ENCODE assay signal across 28 cellular contexts in genomic region chr18:75441921-75442320, GRCh38. TPM values are rescaled to one million over a fixed set of nuclear protein-coding genes. Genes with fewer than 3 reads are reported as not detected.
"Had no signal": no experiment of that assay in that cellular context is flagged by ENCODE, and none has a peak within 500 bp of the region (broad histone marks: within the 10 kb centered on the region; RNA-seq: fewer than 3 reads in every experiment).

No MANE protein-coding gene starts in this region.

- H3K36me3 Mint-ChIP-seq: natural killer cell had no signal

- H3K4me1 ChIP-seq: gastroesophageal sphincter, left ventricle myocardium inferior, prostate gland, thyroid gland, upper lobe of right lung had no signal

- H3K9me3 Mint-ChIP-seq: activated naive CD8-positive, alpha-beta T cell treated with anti-CD3 and anti-CD28 coated beads, Interleukin-2, amount 50 U/mL, for 24 hours; activated T-cell treated with anti-CD3 and anti-CD28 coated beads, Interleukin-2, amount 50 U/mL, for 72 hours; natural killer cell; stimulated activated naive CD8-positive, alpha-beta T cell treated with anti-CD3 and anti-CD28 coated beads, Interleukin-15, Interleukin-2, amounts not matched to agents 100 ng/mL and 50 ng/mL, for 24 hours had no signal

- H3K9me3 ChIP-seq: gastroesophageal sphincter, left ventricle myocardium inferior, ovary, prostate gland, thyroid gland, upper lobe of right lung had no signal

- H3K27ac ChIP-seq: gastroesophageal sphincter, left ventricle myocardium inferior, ovary, prostate gland, thyroid gland, upper lobe of right lung had no signal

- H3K4me3 Mint-ChIP-seq: activated CD4-positive, alpha-beta T cell treated with anti-CD3 and anti-CD28 coated beads for 36 hours; activated naive CD8-positive, alpha-beta T cell treated with anti-CD3 and anti-CD28 coated beads, Interleukin-2, amount 50 U/mL, for 24 hours; activated T-cell treated with anti-CD3 and anti-CD28 coated beads, Interleukin-2, amount 50 U/mL, for 72 hours; natural killer cell; stimulated activated naive CD8-positive, alpha-beta T cell treated with anti-CD3 and anti-CD28 coated beads, Interleukin-15, Interleukin-2, amounts not matched to agents 100 ng/mL and 50 ng/mL, for 24 hours had no signal

- H3K4me3 ChIP-seq: gastroesophageal sphincter, left ventricle myocardium inferior, ovary, prostate gland, thyroid gland, upper lobe of right lung had no signal

- H3K27me3 ChIP-seq: ovary, thyroid gland had no signal

- H3K27ac Mint-ChIP-seq: activated CD4-positive, alpha-beta T cell treated with anti-CD3 and anti-CD28 coated beads for 36 hours; activated naive CD8-positive, alpha-beta T cell treated with anti-CD3 and anti-CD28 coated beads, Interleukin-2, amount 50 U/mL, for 24 hours; activated T-cell treated with anti-CD3 and anti-CD28 coated beads, Interleukin-2, amount 50 U/mL, for 72 hours; natural killer cell; stimulated activated naive CD8-positive, alpha-beta T cell treated with anti-CD3 and anti-CD28 coated beads, Interleukin-15, Interleukin-2, amounts not matched to agents 100 ng/mL and 50 ng/mL, for 24 hours had no signal

- H3K4me1 Mint-ChIP-seq: activated naive CD8-positive, alpha-beta T cell treated with anti-CD3 and anti-CD28 coated beads, Interleukin-2, amount 50 U/mL, for 24 hours had no signal

- H3K36me3 ChIP-seq: gastroesophageal sphincter, left ventricle myocardium inferior, ovary, prostate gland, thyroid gland, upper lobe of right lung had no signal

- DNase-seq: activated CD4-positive, alpha-beta T cell treated with anti-CD3 and anti-CD28 coated beads for 36 hours; activated CD4-positive, alpha-beta T cell treated with anti-CD3 and anti-CD28 coated beads, Interleukin-2, amount 50 U/mL, for 48 hours; activated CD8-positive, alpha-beta memory T cell treated with anti-CD3 and anti-CD28 coated beads, Interleukin-2, amount 50 U/mL, for 48 hours; activated effector memory CD4-positive, alpha-beta T cell treated with Interleukin-2 at 50 U/mL for 16 hours; activated naive CD4-positive, alpha-beta T cell treated with anti-CD3 and anti-CD28 coated beads, Interleukin-2, amount 50 U/mL, for 16 hours; activated naive CD8-positive, alpha-beta T cell treated with anti-CD3 and anti-CD28 coated beads, Interleukin-2, amount 50 U/mL, for 24 hours; activated T-cell treated with anti-CD3 and anti-CD28 coated beads, Interleukin-2, amount 50 U/mL, for 72 hours; aorta; central memory CD4-positive, alpha-beta T cell; effector memory CD4-positive, alpha-beta T cell; head of caudate nucleus; hypothalamus; left ventricle myocardium inferior; natural killer cell; ovary; stimulated activated CD4-positive, alpha-beta T cell treated with anti-CD3 and anti-CD28 coated beads, Interleukin-12 subunit alpha, Interleukin-12 subunit beta, amount 100 ng/mL, for 4 hours; stimulated activated CD4-positive, alpha-beta T cell treated with anti-CD3 and anti-CD28 coated beads, Interleukin-4, amount 100 ng/mL, for 4 hours; substantia nigra; T-helper 9 cell; thyroid gland; upper lobe of right lung had no signal

RNA-seq across cellular contexts. Expression of gene SMIM21, which starts 14.4 kb away (rescaled TPM):
- total RNA-seq: activated CD4-positive, alpha-beta T cell treated with anti-CD3 and anti-CD28 coated beads for 36 hours; activated CD8-positive, alpha-beta memory T cell treated with anti-CD3 and anti-CD28 coated beads for 36 hours; activated T-cell treated with anti-CD3 and anti-CD28 coated beads, Interleukin-2, amount 50 U/mL, for 72 hours; aorta; dermis microvascular lymphatic vessel endothelial cell; gastroesophageal sphincter; left ventricle myocardium inferior; lung microvascular endothelial cell; natural killer cell; ovary; T-helper 1 cell treated with Interleukin-12 subunit alpha and Interleukin-12 subunit beta and Interleukin-4 antibody, amounts not matched to agents 30 ng/mL and 1 ng/mL, for 36 hours; thyroid gland; upper lobe of right lung had no signal
